13 cellular contexts compared by ENCODE assay signal in the genomic region with DNA sequence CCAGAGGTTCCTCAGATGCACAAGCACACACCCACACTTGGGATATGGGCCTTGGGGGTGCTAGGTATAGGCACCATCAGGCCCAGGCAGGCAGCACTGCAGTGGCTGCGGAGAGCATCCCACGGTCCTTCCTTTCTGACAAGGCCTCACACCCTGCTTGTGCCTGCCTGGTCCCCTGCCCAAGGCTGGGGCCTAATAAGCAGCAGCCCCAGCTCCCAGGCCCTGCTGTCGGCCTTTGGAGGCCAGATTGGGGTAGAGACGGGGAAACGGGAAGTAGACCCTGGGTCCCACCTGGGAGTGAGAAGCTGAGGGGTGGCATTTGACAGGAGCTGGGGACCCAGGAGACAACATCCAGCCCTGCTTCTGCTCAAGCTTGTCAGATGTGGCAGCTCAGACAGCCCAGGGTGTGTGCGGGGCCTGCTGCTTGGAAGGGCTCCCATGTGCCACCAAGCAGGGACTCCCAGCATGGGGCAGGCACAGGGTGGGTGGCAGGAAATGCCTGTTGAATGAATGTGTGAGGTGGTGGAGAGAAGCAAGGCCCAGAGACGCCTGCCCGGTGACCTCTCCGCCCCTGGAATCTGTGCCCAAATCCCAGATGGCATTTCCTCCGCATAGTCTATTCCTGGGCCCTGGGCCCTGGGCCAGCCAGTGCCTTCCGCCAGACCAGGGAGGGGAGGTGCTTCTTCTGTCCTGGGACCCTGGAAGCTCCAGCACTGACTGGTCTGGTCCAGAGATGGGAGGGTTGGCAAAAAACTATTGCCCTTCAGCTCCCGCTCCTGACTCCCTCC. TPM values are rescaled to one million over a fixed set of nuclear protein-coding genes. Genes with fewer than 3 reads are reported as not detected.
DNase-seq lines count a peak whose midpoint lies in the region; ATAC-seq and TF ChIP-seq lines count a peak whose summit lies in the region.
"Had no signal": no experiment of that assay in that cellular context is flagged by ENCODE, and none has a peak within 500 bp of the region (broad histone marks: within the 10 kb centered on the region; RNA-seq: fewer than 3 reads in every experiment).

No MANE protein-coding gene starts in this region.

- H3K9me3 ChIP-seq in skeletal muscle tissue (ENCODE audit: control insufficient read depth in 3 of 3, low read length in 3 of 3) = no peaks in the 10 kb centered on the region
- H3K9me3 ChIP-seq: HAP-1, neutrophil, upper lobe of left lung had no signal

- DNase-seq in GM20000 (ENCODE audit: low spot score) = peak; percentile 14
- peak; percentile 95 to 97 for DNase-seq in SW 1271 (lab: John Stamatoyannopoulos, UW)
- DNase-seq in Right ventricle myocardium superior = peak; percentile 62
- DNase-seq in head of caudate nucleus = no peak
- DNase-seq in stimulated activated naive CD4-positive, alpha-beta T cell (lab: John Stamatoyannopoulos, UW) = no peak
- DNase-seq in DMS53 treated with DMSO at 0.1 percent for 48 hours (lab: John Stamatoyannopoulos, UW; ENCODE audit: unreplicated experiment) = no peak
- DNase-seq: activated T-cell treated with anti-CD3 and anti-CD28 coated beads, Interleukin-2, amount 50 U/mL, for 4 hours; NCI-H1105 treated with DMSO at 0.1 percent for 48 hours; upper lobe of left lung had no signal

- peaks cover 14 to 27% (median 19%) of the 10 kb centered on the region in 3 donors for H3K4me1 ChIP-seq in skeletal muscle tissue (ENCODE audit: control insufficient read depth in 3 of 3, insufficient read depth in 3 of 3, low read length in 3 of 3)
- H3K4me1 ChIP-seq: HAP-1 had no signal

- intact Hi-C loops in Right ventricle myocardium superior (cut with DNase I) = no loop called here
- intact Hi-C loops in head of caudate nucleus (cut with DNase I) = no loop called here

- no peaks in the 10 kb centered on the region for H3K36me3 ChIP-seq in skeletal muscle tissue (ENCODE audit: control insufficient read depth in 3 of 3, insufficient read depth in 3 of 3, low read length in 3 of 3)
- H3K36me3 ChIP-seq: HAP-1, neutrophil, upper lobe of left lung had no signal

- H3K9ac ChIP-seq in skeletal muscle tissue (ENCODE audit: low read depth in 1 of 3, low read length in 3 of 3) = peak overlapping the region; percentile 23 to 70 (median 30)

- peak overlapping the region; percentile 31 to 52 (median 46) for H3K4me3 ChIP-seq in skeletal muscle tissue (ENCODE audit: low read length in 3 of 3)
- H3K4me3 ChIP-seq: HAP-1, upper lobe of left lung had no signal

- H3K27me3 ChIP-seq in skeletal muscle tissue (ENCODE audit: control insufficient read depth in 3 of 3, insufficient read depth in 3 of 3, low read length in 3 of 3) = peaks cover 18 to 27% (median 26%) of the 10 kb centered on the region in 3 donors

- TF ChIP-seq CTCF in GM20000 (IDR thresholded peaks at IDR 0.05; ENCODE audit: extremely low read depth, missing control alignments) = no peak

- peak overlapping the region; percentile 51 for H3K27ac ChIP-seq in skeletal muscle tissue (ENCODE audit: low read depth, low read length)
- H3K27ac ChIP-seq: neutrophil had no signal

- ATAC-seq in Right ventricle myocardium superior (ENCODE audit: poor library complexity) (peak; percentile 78), HG03175 (IDR thresholded peaks at IDR 0.05; ENCODE audit: unreplicated experiment) (no peak)
- ATAC-seq: activated T-cell treated with anti-CD3 and anti-CD28 coated beads, Interleukin-2, amount 50 U/mL, for 4 hours had no signal

RNA-seq across cellular contexts. Expression of gene CST6, which starts 3.5 kb away (rescaled TPM):
- not detected for total RNA-seq in Right ventricle myocardium superior
- total RNA-seq in skeletal muscle tissue = not detected

RNA-seq across cellular contexts. Expression of gene CATSPER1, which starts 11.0 kb away (rescaled TPM):
- not detected for total RNA-seq in Right ventricle myocardium superior
- not detected for total RNA-seq in skeletal muscle tissue
- total RNA-seq: activated T-cell treated with anti-CD3 and anti-CD28 coated beads, Interleukin-2, amount 50 U/mL, for 4 hours had no signal

RNA-seq across cellular contexts. Expression of gene BANF1, which starts 13.0 kb away (rescaled TPM):
- total RNA-seq in Right ventricle myocardium superior (256 TPM), skeletal muscle tissue (26.6 TPM)

RNA-seq across cellular contexts. Expression of gene EIF1AD, which starts 13.3 kb away (rescaled TPM):
- total RNA-seq in Right ventricle myocardium superior (20.1 TPM), skeletal muscle tissue (20.9 TPM)

RNA-seq across cellular contexts. Expression of gene GAL3ST3, which starts 33.7 kb away (rescaled TPM):
- total RNA-seq in Right ventricle myocardium superior (0.73 TPM), skeletal muscle tissue (under 0.01 TPM)
- total RNA-seq: activated T-cell treated with anti-CD3 and anti-CD28 coated beads, Interleukin-2, amount 50 U/mL, for 4 hours had no signal

Comparison
In these comparisons a context has a peak if more than half of its experiments do, and no peak if none do; other contexts are left out.
1. DNase-seq: peak in GM20000 (single experiment), SW 1271 (2 of 2) and Right ventricle myocardium superior (single experiment); none in head of caudate nucleus (0 of 42), stimulated activated naive CD4-positive, alpha-beta T cell (0 of 6) and DMS53 treated with DMSO at 0.1 percent for 48 hours (single experiment).